ENCODE assay signal across 15 cellular contexts in genomic region chr9:72478993-72479392, GRCh38. TPM values are rescaled to one million over a fixed set of nuclear protein-coding genes. Genes with fewer than 3 reads are reported as not detected.
DNase-seq lines count a peak whose midpoint lies in the region; ATAC-seq and TF ChIP-seq lines count a peak whose summit lies in the region.
"Had no signal": no experiment of that assay in that cellular context is flagged by ENCODE, and none has a peak within 500 bp of the region (broad histone marks: within the 10 kb centered on the region; RNA-seq: fewer than 3 reads in every experiment).

No MANE protein-coding gene starts in this region.

- H3K27me3 ChIP-seq in SK-N-SH (ENCODE audit: insufficient read depth): no peaks in the 10 kb centered on the region
- H3K27me3 ChIP-seq: tibial nerve had no signal

- H3K4me3 Mint-ChIP-seq in activated naive CD8-positive, alpha-beta T cell treated with anti-CD3 and anti-CD28 coated beads, Interleukin-2, amount 10 ng/mL, durations not matched to agents 7 days and 5 days: peak overlapping the region; percentile 61
- peak overlapping the region in 9 of 10 donors; percentile 5 to 73 (median 52) for H3K4me3 Mint-ChIP-seq in naive thymus-derived CD8-positive, alpha-beta T cell
- H3K4me3 Mint-ChIP-seq: activated CD4-positive, alpha-beta T cell treated with anti-CD3 and anti-CD28 coated beads for 36 hours; neural crest cell had no signal

- CTCF ChIA-PET in SK-N-SH (lab: Yijun Ruan, JAX): no interaction called here

- peaks cover 0 to 20% of the 10 kb centered on the region in 2 experiments for H3K4me1 ChIP-seq in SK-N-SH (ENCODE audit: control insufficient read depth in 1 of 2, insufficient read depth in 2 of 2, low read depth in 1 of 2, low read length in 1 of 2)

- peaks cover 22% of the 10 kb centered on the region for H3K4me1 Mint-ChIP-seq in activated naive CD8-positive, alpha-beta T cell treated with anti-CD3 and anti-CD28 coated beads, Interleukin-2, amount 10 ng/mL, durations not matched to agents 7 days and 5 days
- peaks cover 10 to 27% (median 23%) of the 10 kb centered on the region in 4 donors for H3K4me1 Mint-ChIP-seq in naive thymus-derived CD8-positive, alpha-beta T cell

- peak overlapping the region; percentile 80; the same call in 1 of the 2 replicates for H2AFZ ChIP-seq in SK-N-SH (ENCODE audit: low read depth)

- H3K27ac ChIP-seq in SK-N-SH (ENCODE audit: low read depth in 2 of 2, low read length in 1 of 2): peak overlapping the region in 1 of 2 experiments; percentile 70; a peak in 2 of 4 replicates

- no peaks in the 10 kb centered on the region for H3K79me2 ChIP-seq in SK-N-SH (ENCODE audit: insufficient read depth)

- no peak for DNase-seq in SK-N-SH
- peak; percentile 66 for DNase-seq in ELR (ENCODE audit: low read depth)
- DNase-seq in activated naive CD8-positive, alpha-beta T cell treated with anti-CD3 and anti-CD28 coated beads, Interleukin-2, amount 10 ng/mL, durations not matched to agents 7 days and 5 days: no peak
- DNase-seq in naive thymus-derived CD8-positive, alpha-beta T cell: no peak
- DNase-seq in effector CD4-positive, alpha-beta T cell: no peak
- no peak for DNase-seq in stimulated activated CD4-positive, alpha-beta T cell treated with anti-CD3 and anti-CD28 coated beads, Interleukin-4, amount 100 ng/mL, for 4 hours
- DNase-seq: activated CD4-positive, alpha-beta T cell treated with anti-CD3 and anti-CD28 coated beads for 36 hours; DMS 273 treated with DMSO at 0.1 percent for 48 hours; SW 1271 had no signal

- no peaks in the 10 kb centered on the region for H3K36me3 Mint-ChIP-seq in activated naive CD8-positive, alpha-beta T cell treated with anti-CD3 and anti-CD28 coated beads, Interleukin-2, amount 10 ng/mL, durations not matched to agents 7 days and 5 days
- H3K36me3 Mint-ChIP-seq in naive thymus-derived CD8-positive, alpha-beta T cell: no peaks in the 10 kb centered on the region

- no peaks in the 10 kb centered on the region for H3K27me3 Mint-ChIP-seq in activated naive CD8-positive, alpha-beta T cell treated with anti-CD3 and anti-CD28 coated beads, Interleukin-2, amount 10 ng/mL, durations not matched to agents 7 days and 5 days
- H3K27me3 Mint-ChIP-seq in naive thymus-derived CD8-positive, alpha-beta T cell: no peaks in the 10 kb centered on the region
- H3K27me3 Mint-ChIP-seq: activated CD4-positive, alpha-beta T cell treated with anti-CD3 and anti-CD28 coated beads for 36 hours had no signal

- ATAC-seq in SK-N-SH treated with all-trans-retinoic acid at 6 μM for 48 hours (no peak), GM19023 (IDR thresholded peaks at IDR 0.05; ENCODE audit: unreplicated experiment) (no peak)
- ATAC-seq in activated naive CD8-positive, alpha-beta T cell treated with anti-CD3 and anti-CD28 coated beads, Interleukin-2, amount 10 ng/mL, durations not matched to agents 7 days and 5 days (ENCODE audit: low read depth): no peak
- ATAC-seq in naive thymus-derived CD8-positive, alpha-beta T cell: no peak
- ATAC-seq: GM12878 had no signal

- no peak overlapping the region; a peak in 1 of 4 replicates for H3K4me3 ChIP-seq in SK-N-SH (ENCODE audit: low read depth in 2 of 2, low read length in 1 of 2)
- H3K4me3 ChIP-seq: GM12878 had no signal

- H3K27ac Mint-ChIP-seq in activated naive CD8-positive, alpha-beta T cell treated with anti-CD3 and anti-CD28 coated beads, Interleukin-2, amount 10 ng/mL, durations not matched to agents 7 days and 5 days: no peak overlapping the region
- H3K27ac Mint-ChIP-seq in naive thymus-derived CD8-positive, alpha-beta T cell: peak overlapping the region in 3 of 10 donors; percentile 72 to 78 (median 77)

- H3K9ac ChIP-seq in SK-N-SH: no peak overlapping the region

- WGBS in SK-N-SH (ENCODE audit: low lambda C conversion rate): 33% methylated on average over 3 of the region's 3 CpGs

- no peaks in the 10 kb centered on the region for H3K9me3 ChIP-seq in SK-N-SH
- H3K9me3 ChIP-seq: tibial nerve had no signal

- H3K4me2 ChIP-seq in SK-N-SH: peak overlapping the region; percentile 68

- no peaks in the 10 kb centered on the region for H4K20me1 ChIP-seq in SK-N-SH (ENCODE audit: insufficient read depth)

- H3K36me3 ChIP-seq in SK-N-SH (replicated peaks in 1 of 2; ENCODE audit: control insufficient read depth in 1 of 2, insufficient read depth in 2 of 2, low read length in 1 of 2): no peaks in the 10 kb centered on the region
- H3K36me3 ChIP-seq: tibial nerve had no signal

- TF ChIP-seq CTCF in SK-N-SH (IDR thresholded peaks at IDR 0.05): no peak

- TF ChIP-seq RAD21 in SK-N-SH (IDR thresholded peaks at IDR 0.05; ENCODE audit: low read length): no peak

- peaks cover 29% of the 10 kb centered on the region for H3F3A ChIP-seq in SK-N-SH (replicated peaks; ENCODE audit: insufficient read depth)

- POLR2A ChIA-PET in SK-N-SH (lab: Yijun Ruan, JAX): no interaction called here
- POLR2A ChIA-PET in activated naive CD8-positive, alpha-beta T cell treated with anti-CD3 and anti-CD28 coated beads, Interleukin-2, amount 10 ng/mL, durations not matched to agents 7 days and 5 days (lab: Charles Lee): no interaction called here
- POLR2A ChIA-PET in naive thymus-derived CD8-positive, alpha-beta T cell (lab: Charles Lee): no interaction called here

- no peak for TF ChIP-seq EP300 in SK-N-SH (IDR thresholded peaks at IDR 0.05; ENCODE audit: borderline replicate concordance in 1 of 2, low read depth in 1 of 2, low read length in 1 of 2)

- H3K9me3 Mint-ChIP-seq in activated naive CD8-positive, alpha-beta T cell treated with anti-CD3 and anti-CD28 coated beads, Interleukin-2, amount 10 ng/mL, durations not matched to agents 7 days and 5 days: no peaks in the 10 kb centered on the region
- no peaks in the 10 kb centered on the region for H3K9me3 Mint-ChIP-seq in naive thymus-derived CD8-positive, alpha-beta T cell

- no peaks in the 10 kb centered on the region for H3K9me2 ChIP-seq in SK-N-SH

TF ChIP-seq in SK-N-SH, 30 proteins besides CTCF, POLR2A, EP300 and RAD21:
- TF ChIP-seq POLR2AphosphoS5 (IDR thresholded peaks at IDR 0.05; ENCODE audit: low read depth, low read length) (no peak), FOSL2 (IDR thresholded peaks at IDR 0.05; ENCODE audit: borderline replicate concordance, low read depth) (0 out of 2 replicates have a peak, but pooled peaks have one; percentile 5)
TF ChIP-seq in SK-N-SH: peak in this region for 1.

TF ChIP-seq in SK-N-SH treated with all-trans-retinoic acid at 6 μM for 48 hours, 23 proteins besides CTCF, POLR2A, EP300 and RAD21:
- TF ChIP-seq RARB (CRISPR knock-in tag; IDR thresholded peaks at IDR 0.05): no peak
- TF ChIP-seq ZNF565 (CRISPR knock-in tag; conservative IDR thresholded peaks at IDR 0.05; ENCODE audit: low read depth): no peak

RNA-seq across cellular contexts. Expression of gene TMC1, which starts 42.4 kb away (rescaled TPM):
- 0.10 TPM in 1 of 2 replicates, not detected in the other for polyA plus RNA-seq in SK-N-SH (2012; rRNA removed)
- polyA plus RNA-seq in SK-N-SH (2012; cell fraction: cytosol; rRNA removed): 0.06 and 0.10 TPM in 2 replicates
- 0.07 and 0.20 TPM in 2 replicates for polyA plus RNA-seq in SK-N-SH (2012; cell fraction: nucleus; rRNA removed)
- total RNA-seq in activated naive CD8-positive, alpha-beta T cell treated with anti-CD3 and anti-CD28 coated beads, Interleukin-2, amount 10 ng/mL, durations not matched to agents 7 days and 5 days: not detected
- total RNA-seq in naive thymus-derived CD8-positive, alpha-beta T cell: not detected
- not detected for polyA plus RNA-seq in naive thymus-derived CD8-positive, alpha-beta T cell
- total RNA-seq: activated CD4-positive, alpha-beta T cell treated with anti-CD3 and anti-CD28 coated beads for 36 hours; LHCN-M2 had no signal
